Comparison of ENCODE assay signal across 8 cellular contexts in genomic region chr12:6603095-6603567, GRCh38. TPM values are rescaled to one million over a fixed set of nuclear protein-coding genes. Genes with fewer than 3 reads are reported as not detected.
DNase-seq lines count a peak whose midpoint lies in the region; TF ChIP-seq lines count a peak whose summit lies in the region.

No MANE protein-coding gene starts in this region.

- H3K4me3 ChIP-seq in tibial artery: peak overlapping the region; percentile 22 to 84

- H3K4me3 Mint-ChIP-seq in Calu3 (ENCODE audit: low read depth, unreplicated experiment): no peak overlapping the region

- peaks cover 41 to 43% (median 43%) of the 10 kb centered on the region in 3 donors for H3K36me3 ChIP-seq in tibial artery

- CTCF ChIA-PET in Calu3 (lab: Charles Lee): interaction anchor here (0.6 kb wide), 1 partner anchor 232 kb away, joined by 4 read pairs; no protein-coding TSS in a partner anchor

- H3K9me3 ChIP-seq in tibial artery: no peaks in the 10 kb centered on the region

- no peaks in the 10 kb centered on the region for H3K9me3 Mint-ChIP-seq in Calu3 (ENCODE audit: low read depth, unreplicated experiment)

- no peak overlapping the region for H3K27ac Mint-ChIP-seq in Calu3 (ENCODE audit: unreplicated experiment)

- peak overlapping the region; percentile 98 to 100 for H3K27ac ChIP-seq in tibial artery

- no peaks in the 10 kb centered on the region for H3K27me3 ChIP-seq in tibial artery

- intact Hi-C loops in tibial artery (cut with DNase I; ENCODE audit: low total_unique reads): no loop called here
- intact Hi-C loops in Calu3 (cut with micrococcal nuclease; ENCODE audit: unreplicated experiment): no loop called here

- TF ChIP-seq CTCF in tibial artery (IDR thresholded peaks at IDR 0.05) (no peak), Calu3 (IDR thresholded peaks at IDR 0.05; ENCODE audit: unreplicated experiment) (no peak)

- peaks cover 50% of the 10 kb centered on the region for H3K36me3 Mint-ChIP-seq in Calu3 (ENCODE audit: insufficient read depth, unreplicated experiment)

- H3K4me1 Mint-ChIP-seq in Calu3 (ENCODE audit: low read depth, unreplicated experiment): peaks cover 35% of the 10 kb centered on the region

- H3K27me3 Mint-ChIP-seq in Calu3 (ENCODE audit: unreplicated experiment): no peaks in the 10 kb centered on the region

- DNase-seq in DMS 273 (lab: John Stamatoyannopoulos, UW; ENCODE audit: unreplicated experiment) (peak; percentile 86), NCI-H2227 (lab: John Stamatoyannopoulos, UW; ENCODE audit: unreplicated experiment) (peak; percentile 52), astrocyte of the hippocampus (ENCODE audit: low read depth, low spot score) (peak; percentile 53), kidney tubule cell (ENCODE audit: low spot score) (peak; percentile 33), tibial artery (peak; percentile 62 to 86), NCI-H146 (lab: John Stamatoyannopoulos, UW) (no peak), Calu3 (no peak)
- DNase-seq in activated CD4-positive, CD25-positive, alpha-beta regulatory T cell treated with anti-CD3 and anti-CD28 coated beads, Interleukin-2, amount 50 U/mL, for 72 hours: no peak

- H3K4me1 ChIP-seq in tibial artery: peaks cover 4 to 46% (median 41%) of the 10 kb centered on the region in 4 donors

- BruUV-seq in Calu3 (replicated peaks; lab: Mats Ljungman, UMichigan): no TSS peak

RNA-seq across cellular contexts. Expression of gene CHD4, which starts 4.0 kb away (rescaled TPM):
- total RNA-seq in Calu3 (2022): 164 and 165 TPM in 2 replicates

RNA-seq across cellular contexts. Expression of gene LPAR5, which starts 32.6 kb away (rescaled TPM):
- total RNA-seq in Calu3 (2022): 2.5 and 3.2 TPM in 2 replicates

RNA-seq across cellular contexts. Expression of gene NOP2, which starts 35.0 kb away (rescaled TPM):
- 86.1 and 88.5 TPM in 2 replicates for total RNA-seq in Calu3 (2022)

RNA-seq across cellular contexts. Expression of gene ACRBP, which starts 44.1 kb away (rescaled TPM):
- 2.9 and 4.1 TPM in 2 replicates for total RNA-seq in Calu3 (2022)

RNA-seq across cellular contexts. Expression of gene IFFO1, which starts 47.3 kb away (rescaled TPM):
- total RNA-seq in Calu3 (2022): 0.76 and 1.0 TPM in 2 replicates

Comparison
In these comparisons a context has a peak if more than half of its experiments do, and no peak if none do; other contexts are left out.
1. DNase-seq: peak in DMS 273 (single experiment), NCI-H2227 (single experiment), astrocyte of the hippocampus (single experiment), kidney tubule cell (single experiment) and tibial artery (2 of 2); none in NCI-H146 (single experiment), Calu3 (single experiment) and activated CD4-positive, CD25-positive, alpha-beta regulatory T cell treated with anti-CD3 and anti-CD28 coated beads, Interleukin-2, amount 50 U/mL, for 72 hours (single experiment).